In the genomic region with DNA sequence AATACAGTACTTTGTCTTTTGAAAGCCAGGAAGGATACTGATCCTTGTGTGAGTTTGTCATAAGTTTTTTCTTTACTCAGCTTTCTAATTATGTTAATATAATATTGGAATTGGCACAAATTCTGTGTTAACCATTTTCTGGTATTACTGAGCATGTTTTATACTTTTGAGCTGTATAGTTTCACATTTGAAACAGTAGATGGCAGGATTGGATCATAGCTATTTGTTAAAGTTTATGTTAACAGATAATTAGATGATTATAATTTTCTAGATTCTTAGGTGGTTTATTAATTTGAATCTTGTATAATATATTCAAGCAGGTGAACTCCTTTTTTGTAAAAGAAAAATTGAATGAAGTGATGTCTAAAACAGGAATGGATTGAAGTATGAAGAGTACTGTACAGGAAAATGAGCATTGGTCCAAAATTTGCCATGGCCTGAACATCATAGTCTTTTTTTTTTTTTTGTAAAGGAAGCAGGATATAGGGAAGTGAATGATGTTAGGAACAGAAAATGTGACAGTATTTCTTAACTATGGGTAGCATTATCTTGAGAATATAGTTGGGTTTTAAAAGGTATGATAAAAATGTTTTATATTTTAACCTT, we compare ENCODE assay signal across 10 cellular contexts.
DNase-seq lines count a peak whose midpoint lies in the region; ATAC-seq and TF ChIP-seq lines count a peak whose summit lies in the region.
"Had no signal": no experiment of that assay in that cellular context is flagged by ENCODE, and none has a peak within 500 bp of the region (broad histone marks: within the 10 kb centered on the region; RNA-seq: fewer than 3 reads in every experiment).

No MANE protein-coding gene starts in this region.

- H3K9me3 ChIP-seq in Karpas-422 (ENCODE audit: low read length) (no peaks in the 10 kb centered on the region), body of pancreas (no peaks in the 10 kb centered on the region)
- no peaks in the 10 kb centered on the region for H3K9me3 ChIP-seq in naive thymus-derived CD4-positive, alpha-beta T cell (ENCODE audit: control insufficient read depth in 2 of 3, low read length in 3 of 3)

- POLR2A ChIA-PET in naive thymus-derived CD4-positive, alpha-beta T cell (lab: Charles Lee): interaction anchor here (0.6 to 2.5 kb wide), 6 partner anchors 11 to 146 kb away, joined by 3 to 7 read pairs (median 3); partner anchors contain the start of gene PDE3B

- H3K27me3 Mint-ChIP-seq in naive thymus-derived CD4-positive, alpha-beta T cell: no peaks in the 10 kb centered on the region

- H3K27ac ChIP-seq in Karpas-422 (ENCODE audit: low read length): no peak overlapping the region
- no peak overlapping the region for H3K27ac ChIP-seq in body of pancreas
- H3K27ac ChIP-seq in naive thymus-derived CD4-positive, alpha-beta T cell (ENCODE audit: low read depth, low read length): no peak overlapping the region
- H3K27ac ChIP-seq: epithelial cell of prostate had no signal

- CTCF ChIA-PET in naive thymus-derived CD4-positive, alpha-beta T cell (lab: Charles Lee): interaction anchor here (0.6 to 5.0 kb wide), 12 partner anchors 9 to 287 kb away, joined by 3 to 82 read pairs (median 4); partner anchors contain the start of gene CYP2R1

- TF ChIP-seq CTCF in body of pancreas (IDR thresholded peaks at IDR 0.05): peak in 6 of 7 experiments; percentile 30 to 59 (median 52)

- H3K4me1 Mint-ChIP-seq in naive thymus-derived CD4-positive, alpha-beta T cell: peaks cover 4 to 39% (median 17%) of the 10 kb centered on the region in 7 donors

- ATAC-seq in body of pancreas (no peak), GM18502 (IDR thresholded peaks at IDR 0.05; ENCODE audit: poor library complexity, unreplicated experiment) (no peak), HG02623 (IDR thresholded peaks at IDR 0.05; ENCODE audit: unreplicated experiment) (no peak)
- peak; percentile 42 for ATAC-seq in naive thymus-derived CD4-positive, alpha-beta T cell

- H3K4me1 ChIP-seq in Karpas-422 (ENCODE audit: low read length): no peaks in the 10 kb centered on the region
- peaks cover 4% of the 10 kb centered on the region for H3K4me1 ChIP-seq in body of pancreas
- no peaks in the 10 kb centered on the region for H3K4me1 ChIP-seq in naive thymus-derived CD4-positive, alpha-beta T cell (ENCODE audit: control insufficient read depth in 2 of 2, insufficient read depth in 2 of 2, low read length in 2 of 2)

- peak overlapping the region in 7 of 9 donors; percentile 2 to 74 (median 51) for H3K27ac Mint-ChIP-seq in naive thymus-derived CD4-positive, alpha-beta T cell

- no peaks in the 10 kb centered on the region for H3K9me2 ChIP-seq in Karpas-422 (replicated peaks; ENCODE audit: insufficient read depth, low read length)

- H3K27me3 ChIP-seq in Karpas-422 (ENCODE audit: low read length): no peaks in the 10 kb centered on the region
- H3K27me3 ChIP-seq in body of pancreas: no peaks in the 10 kb centered on the region
- H3K27me3 ChIP-seq in naive thymus-derived CD4-positive, alpha-beta T cell (ENCODE audit: control insufficient read depth in 2 of 2, insufficient read depth in 2 of 2, low read length in 2 of 2): no peaks in the 10 kb centered on the region

- H3K9me3 Mint-ChIP-seq in naive thymus-derived CD4-positive, alpha-beta T cell: no peaks in the 10 kb centered on the region

- H3K79me2 ChIP-seq in Karpas-422 (ENCODE audit: low read length): no peaks in the 10 kb centered on the region

- H3K36me3 ChIP-seq in Karpas-422 (ENCODE audit: insufficient read depth, low read length): no peaks in the 10 kb centered on the region
- H3K36me3 ChIP-seq in body of pancreas (replicated peaks in 1 of 2; ENCODE audit: insufficient read depth in 1 of 2, low read depth in 2 of 2): no peaks in the 10 kb centered on the region
- peaks cover 0 to 15% (median 0%) of the 10 kb centered on the region in 3 experiments for H3K36me3 ChIP-seq in naive thymus-derived CD4-positive, alpha-beta T cell (ENCODE audit: control insufficient read depth in 2 of 3, insufficient read depth in 3 of 3, low read length in 3 of 3)

- intact Hi-C loops in body of pancreas (cut with DNase I) (loop anchor here (10.0 kb wide), 2 partner anchors 115 to 285 kb away; partner anchors contain the start of gene CALCB), head of caudate nucleus (cut with DNase I) (loop anchor here (5.0 kb wide), 1 partner anchor 117 kb away; no protein-coding TSS in a partner anchor)
- intact Hi-C loops in naive thymus-derived CD4-positive, alpha-beta T cell (cut with micrococcal nuclease): loop anchor here (1.0 to 5.0 kb wide), 5 partner anchors 117 to 285 kb away; no protein-coding TSS in a partner anchor

- no peak overlapping the region for H3K4me3 Mint-ChIP-seq in naive thymus-derived CD4-positive, alpha-beta T cell

- H4K20me1 ChIP-seq in Karpas-422 (ENCODE audit: insufficient read depth, low read depth, low read length): no peaks in the 10 kb centered on the region

- peak; percentile 2 for DNase-seq in EL
- DNase-seq in Karpas-422: peak; percentile 54
- DNase-seq in body of pancreas: no peak
- DNase-seq in naive thymus-derived CD4-positive, alpha-beta T cell: peak in 4 of 9 donors; percentile 19 to 37 (median 36)
- DNase-seq in head of caudate nucleus: no peak
- no peak for DNase-seq in activated CD8-positive, alpha-beta memory T cell treated with anti-CD3 and anti-CD28 coated beads, Interleukin-2, amount 50 U/mL, for 4 hours
- DNase-seq: stimulated activated CD4-positive, alpha-beta T cell treated with anti-CD3 and anti-CD28 coated beads, Interleukin-15, amount 100 ng/mL, for 24 hours had no signal

- H3K4me2 ChIP-seq in Karpas-422 (ENCODE audit: low read depth, low read length, poor library complexity, severe bottlenecking): no peak overlapping the region

- TF ChIP-seq POLR2A in body of pancreas (IDR thresholded peaks at IDR 0.05): no peak

- H2AFZ ChIP-seq in Karpas-422 (ENCODE audit: low read length): no peak overlapping the region

- H3K4me3 ChIP-seq in Karpas-422 (ENCODE audit: low read length) (no peak overlapping the region), body of pancreas (no peak overlapping the region)
- H3K4me3 ChIP-seq in naive thymus-derived CD4-positive, alpha-beta T cell (ENCODE audit: low read length): no peak overlapping the region

- no peak overlapping the region for H3K9ac ChIP-seq in Karpas-422 (ENCODE audit: low read length)

- peaks cover 0 to 30% (median 16%) of the 10 kb centered on the region in 5 donors for H3K36me3 Mint-ChIP-seq in naive thymus-derived CD4-positive, alpha-beta T cell

Comparison
In these comparisons a context has a peak if more than half of its experiments do, and no peak if none do; other contexts are left out.
1. DNase-seq: peak in EL (single experiment) and Karpas-422 (single experiment); none in body of pancreas (0 of 4), head of caudate nucleus (0 of 42) and activated CD8-positive, alpha-beta memory T cell treated with anti-CD3 and anti-CD28 coated beads, Interleukin-2, amount 50 U/mL, for 4 hours (single experiment).